In the genomic region with DNA sequence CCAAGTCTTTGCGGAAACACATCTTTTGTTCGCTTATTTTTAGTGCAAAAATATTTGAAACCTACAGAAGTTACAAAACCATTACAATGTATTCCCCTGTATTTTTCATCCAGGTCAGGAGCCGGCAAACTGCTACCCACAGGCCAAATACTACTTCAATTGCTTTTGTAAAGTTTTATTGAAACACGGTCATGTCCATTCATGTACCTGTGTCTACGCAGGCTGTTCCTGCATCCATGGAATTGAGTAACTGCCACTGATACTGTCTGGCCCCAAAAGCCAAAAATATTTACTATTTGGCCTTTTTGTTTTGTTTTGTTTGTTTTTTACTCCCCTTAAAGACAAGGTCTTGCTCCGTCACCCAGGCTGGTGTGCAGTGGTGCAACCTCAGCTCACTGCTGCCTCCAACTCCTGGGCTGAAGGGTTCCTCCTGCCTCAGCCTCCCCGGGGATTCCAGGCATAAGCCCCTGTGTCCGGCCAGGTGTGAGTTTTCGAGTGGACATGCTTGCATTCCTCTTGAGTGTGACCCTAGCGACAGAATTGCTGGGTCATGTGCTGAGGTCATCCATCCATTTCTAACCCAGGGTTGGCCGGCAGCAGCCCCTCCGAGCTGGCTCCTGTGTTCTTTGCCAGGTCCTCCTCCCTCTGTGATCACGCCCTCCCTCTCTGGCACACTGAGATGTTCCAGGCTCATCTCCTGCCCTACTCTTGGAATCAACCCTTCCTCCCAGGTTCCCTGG, we compare ENCODE assay signal across 23 cellular contexts. TPM values are rescaled to one million over a fixed set of nuclear protein-coding genes. Genes with fewer than 3 reads are reported as not detected.
"Had no signal": no experiment of that assay in that cellular context is flagged by ENCODE, and none has a peak within 500 bp of the region (broad histone marks: within the 10 kb centered on the region; RNA-seq: fewer than 3 reads in every experiment).

No MANE protein-coding gene starts in this region.

- H3K4me2 ChIP-seq: hepatocyte had no signal

- H3K79me2 ChIP-seq: hepatocyte had no signal

- H3K27me3 Mint-ChIP-seq: activated T-helper 17 cell treated with anti-CD3 and anti-CD28 coated beads, Interleukin-2, amount 50 U/mL, for 72 hours; memory B cell had no signal

- H3K27ac Mint-ChIP-seq: activated CD8-positive, alpha-beta T cell treated with anti-CD3 and anti-CD28 coated beads, Interleukin-2, amount 10 ng/mL, durations not matched to agents 7 days and 5 days; activated T-helper 17 cell treated with anti-CD3 and anti-CD28 coated beads, Interleukin-2, amount 50 U/mL, for 72 hours; memory B cell; natural killer cell; WTC11 had no signal

- H3K4me1 ChIP-seq: ascending aorta had no signal

- H3K27ac ChIP-seq: ascending aorta, dorsolateral prefrontal cortex, esophagus muscularis mucosa, hepatocyte, transverse colon had no signal

- FAIRE-seq: bronchial epithelial cell, endometrium had no signal

- H3K4me3 Mint-ChIP-seq: activated CD8-positive, alpha-beta T cell treated with anti-CD3 and anti-CD28 coated beads, Interleukin-2, amount 10 ng/mL, durations not matched to agents 7 days and 5 days; activated T-helper 17 cell treated with anti-CD3 and anti-CD28 coated beads, Interleukin-2, amount 50 U/mL, for 72 hours; memory B cell; natural killer cell; WTC11 had no signal

- H2AFZ ChIP-seq: hepatocyte had no signal

- DNase-seq: activated CD4-positive, alpha-beta T cell treated with anti-CD3 and anti-CD28 coated beads for 4 hours; activated CD8-positive, alpha-beta T cell treated with anti-CD3 and anti-CD28 coated beads, Interleukin-2, amount 10 ng/mL, durations not matched to agents 7 days and 5 days; activated naive CD4-positive, alpha-beta T cell treated with Interleukin-2 at 50 U/mL for 16 hours; dorsolateral prefrontal cortex; left ventricle myocardium superior; natural killer cell; nucleus accumbens; stimulated activated CD4-positive, alpha-beta T cell treated with anti-CD3 and anti-CD28 coated beads, Interleukin-2, amount 100 ng/mL, for 48 hours; stimulated activated naive CD4-positive, alpha-beta T cell; transverse colon had no signal

- H3K36me3 ChIP-seq: ascending aorta, esophagus muscularis mucosa, transverse colon had no signal

- H3K36me3 Mint-ChIP-seq: memory B cell, natural killer cell, WTC11 had no signal

- H3K9me3 ChIP-seq: ascending aorta, esophagus muscularis mucosa, transverse colon had no signal

- H3K9me3 Mint-ChIP-seq: activated T-helper 17 cell treated with anti-CD3 and anti-CD28 coated beads, Interleukin-2, amount 50 U/mL, for 72 hours; memory B cell; natural killer cell; WTC11 had no signal

- H3K27me3 ChIP-seq: ascending aorta, dorsolateral prefrontal cortex, hepatocyte, transverse colon had no signal

- ATAC-seq: activated CD8-positive, alpha-beta T cell treated with anti-CD3 and anti-CD28 coated beads, Interleukin-2, amount 10 ng/mL, durations not matched to agents 7 days and 5 days; activated T-helper 17 cell treated with anti-CD3 and anti-CD28 coated beads, Interleukin-2, amount 50 U/mL, for 72 hours; left ventricle myocardium superior; natural killer cell; WTC11 had no signal

- H3K4me3 ChIP-seq: ascending aorta, dorsolateral prefrontal cortex, esophagus muscularis mucosa, hepatocyte, transverse colon had no signal

RNA-seq across cellular contexts. Expression of a gene that starts 10.9 kb away (rescaled TPM):
- total RNA-seq: cerebellum, kidney epithelial cell had no signal
- polyA plus RNA-seq: hepatocyte had no signal

RNA-seq across cellular contexts. Expression of a gene that starts 56.8 kb away (rescaled TPM):
- total RNA-seq: ascending aorta, bronchial epithelial cell, left ventricle myocardium superior, posterior vena cava, skeletal muscle tissue, subcutaneous adipose tissue had no signal
